Comparison of ENCODE assay signal across 18 cellular contexts in the genomic region with DNA sequence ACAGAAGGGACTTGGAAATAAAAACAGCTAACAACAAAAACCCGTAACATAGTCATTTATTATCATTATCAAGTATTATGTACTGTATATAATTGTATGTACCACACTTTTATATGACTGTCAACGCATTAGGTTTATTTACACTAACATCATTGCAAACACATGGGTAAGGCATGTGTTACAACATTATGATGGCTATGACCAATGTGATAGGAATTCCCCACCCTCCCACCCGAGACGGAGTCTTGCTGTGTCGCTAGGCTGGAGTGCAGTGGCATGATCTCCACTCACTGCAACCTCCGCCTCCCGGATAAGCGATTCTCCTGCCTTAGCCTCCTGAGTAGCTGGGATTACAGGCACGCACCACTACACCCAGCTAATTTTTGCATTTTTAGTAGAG.
"Had no signal": no experiment of that assay in that cellular context is flagged by ENCODE, and none has a peak within 500 bp of the region (broad histone marks: within the 10 kb centered on the region; RNA-seq: fewer than 3 reads in every experiment).

No MANE protein-coding gene starts in this region.

- H3K4me1 ChIP-seq: colonic mucosa, neural progenitor cell had no signal

- H3K9me3 ChIP-seq: colonic mucosa, esophagus squamous epithelium, gastroesophageal sphincter, mucosa of descending colon, ovary, right atrium auricular region had no signal

- ATAC-seq: gastroesophageal sphincter, mucosa of descending colon, natural killer cell had no signal

- DNase-seq: cerebellar nuclear complex; colonic mucosa; dermis blood vessel endothelial cell; esophagus squamous epithelium; glutamatergic neuron; immature natural killer cell; mammary epithelial cell; mucosa of descending colon; natural killer cell; nucleus accumbens; ovary; small intestine; stimulated activated CD4-positive, alpha-beta T cell treated with anti-CD3 and anti-CD28 coated beads, Interleukin-12 subunit alpha, Interleukin-12 subunit beta, amount 100 ng/mL, for 4 hours; stimulated activated naive CD4-positive, alpha-beta T cell treated with Interleukin-2 at 50 U/mL for 16 hours; trophoblast cell had no signal

- H3K36me3 ChIP-seq: colonic mucosa, esophagus squamous epithelium, gastroesophageal sphincter, neural progenitor cell, ovary, right atrium auricular region had no signal

- H3K4me3 ChIP-seq: colonic mucosa, esophagus squamous epithelium, gastroesophageal sphincter, mucosa of descending colon, neural progenitor cell, ovary, right atrium auricular region had no signal

- H3K27ac ChIP-seq: colonic mucosa, esophagus squamous epithelium, gastroesophageal sphincter, neural progenitor cell, ovary, right atrium auricular region had no signal

- H3K27me3 ChIP-seq: colonic mucosa, esophagus squamous epithelium, gastroesophageal sphincter, neural progenitor cell, ovary, right atrium auricular region had no signal
